38 cellular contexts compared by ENCODE assay signal in genomic region chr2:142504754-142505153, GRCh38.
"Had no signal": no experiment of that assay in that cellular context is flagged by ENCODE, and none has a peak within 500 bp of the region (broad histone marks: within the 10 kb centered on the region; RNA-seq: fewer than 3 reads in every experiment).

No MANE protein-coding gene starts in this region.

- H3K4me1 ChIP-seq: adrenal gland, ascending aorta, body of pancreas, breast epithelium had no signal

- H3K4me3 Mint-ChIP-seq: activated naive CD4-positive, alpha-beta T cell treated with anti-CD3 and anti-CD28 coated beads for 36 hours; activated naive CD4-positive, alpha-beta T cell treated with anti-CD3 and anti-CD28 coated beads, Interleukin-2, amount 10 ng/mL, durations not matched to agents 7 days and 5 days; activated naive CD4-positive, alpha-beta T cell treated with anti-CD3 and anti-CD28 coated beads, Interleukin-2, amount 50 U/mL, for 24 hours; activated naive CD8-positive, alpha-beta T cell; activated naive CD8-positive, alpha-beta T cell treated with anti-CD3 and anti-CD28 coated beads for 36 hours; activated naive CD8-positive, alpha-beta T cell treated with anti-CD3 and anti-CD28 coated beads, Interleukin-2, amount 10 ng/mL, durations not matched to agents 7 days and 5 days; activated naive CD8-positive, alpha-beta T cell treated with anti-CD3 and anti-CD28 coated beads, Interleukin-2, amount 50 U/mL, for 24 hours; activated T-cell treated with anti-CD3 and anti-CD28 coated beads, Interleukin-2, amount 50 U/mL, for 4 hours; activated T-cell treated with anti-CD3 and anti-CD28 coated beads, Interleukin-2, amount 50 U/mL, for 72 hours; activated T-helper 1 cell treated with anti-CD3 and anti-CD28 coated beads, Interleukin-12 subunit alpha, Interleukin-12 subunit beta, Interleukin-2, Interleukin-4 antibody, amounts not matched to agents 30 ng/mL and 10 ng/mL and 1 ng/mL, durations not matched to agents 14 hours and 24 hours and 36 hours; activated T-helper 17 cell treated with anti-CD3 and anti-CD28 coated beads, Interleukin-2, amount 50 U/mL, for 72 hours; brain; central memory CD8-positive, alpha-beta T cell had no signal

- H3K4me1 Mint-ChIP-seq: activated naive CD4-positive, alpha-beta T cell treated with anti-CD3 and anti-CD28 coated beads, Interleukin-2, amount 10 ng/mL, durations not matched to agents 7 days and 5 days; activated naive CD4-positive, alpha-beta T cell treated with anti-CD3 and anti-CD28 coated beads, Interleukin-2, amount 50 U/mL, for 24 hours; activated naive CD8-positive, alpha-beta T cell treated with anti-CD3 and anti-CD28 coated beads for 36 hours; activated naive CD8-positive, alpha-beta T cell treated with anti-CD3 and anti-CD28 coated beads, Interleukin-2, amount 10 ng/mL, durations not matched to agents 7 days and 5 days; activated naive CD8-positive, alpha-beta T cell treated with anti-CD3 and anti-CD28 coated beads, Interleukin-2, amount 50 U/mL, for 24 hours; activated T-helper 17 cell treated with anti-CD3 and anti-CD28 coated beads, Interleukin-2, amount 50 U/mL, for 72 hours; brain; central memory CD8-positive, alpha-beta T cell had no signal

- H3K36me3 Mint-ChIP-seq: activated naive CD4-positive, alpha-beta T cell treated with anti-CD3 and anti-CD28 coated beads, Interleukin-2, amount 10 ng/mL, durations not matched to agents 7 days and 5 days; activated naive CD4-positive, alpha-beta T cell treated with anti-CD3 and anti-CD28 coated beads, Interleukin-2, amount 50 U/mL, for 24 hours; activated naive CD4-positive, alpha-beta T cell treated with anti-CD3 and anti-CD28 coated beads, Interleukin-2, amount 50 U/mL, for 72 hours; activated naive CD8-positive, alpha-beta T cell; activated naive CD8-positive, alpha-beta T cell treated with anti-CD3 and anti-CD28 coated beads for 36 hours; activated naive CD8-positive, alpha-beta T cell treated with anti-CD3 and anti-CD28 coated beads, Interleukin-2, amount 10 ng/mL, durations not matched to agents 7 days and 5 days; brain had no signal

- H3K36me3 ChIP-seq: adrenal gland, ascending aorta, brain microvascular endothelial cell, breast epithelium, cardiac muscle cell had no signal

- H3K4me3 ChIP-seq: adrenal gland, ascending aorta, body of pancreas, breast epithelium, cardiac muscle cell had no signal

- H3K27me3 Mint-ChIP-seq: activated naive CD4-positive, alpha-beta T cell treated with anti-CD3 and anti-CD28 coated beads, Interleukin-2, amount 10 ng/mL, durations not matched to agents 7 days and 5 days; activated naive CD4-positive, alpha-beta T cell treated with anti-CD3 and anti-CD28 coated beads, Interleukin-2, amount 50 U/mL, for 24 hours; activated naive CD8-positive, alpha-beta T cell; activated naive CD8-positive, alpha-beta T cell treated with anti-CD3 and anti-CD28 coated beads for 36 hours; activated naive CD8-positive, alpha-beta T cell treated with anti-CD3 and anti-CD28 coated beads, Interleukin-2, amount 10 ng/mL, durations not matched to agents 7 days and 5 days; activated naive CD8-positive, alpha-beta T cell treated with anti-CD3 and anti-CD28 coated beads, Interleukin-2, amount 50 U/mL, for 24 hours; activated T-helper 17 cell treated with anti-CD3 and anti-CD28 coated beads, Interleukin-2, amount 50 U/mL, for 72 hours; brain; central memory CD8-positive, alpha-beta T cell had no signal

- ATAC-seq: activated naive CD4-positive, alpha-beta T cell treated with anti-CD3 and anti-CD28 coated beads, Interleukin-2, amount 50 U/mL, for 72 hours; activated naive CD8-positive, alpha-beta T cell treated with anti-CD3 and anti-CD28 coated beads, Interleukin-2, amount 50 U/mL, for 24 hours; activated T-cell treated with anti-CD3 and anti-CD28 coated beads, Interleukin-2, amount 50 U/mL, for 4 hours; activated T-cell treated with anti-CD3 and anti-CD28 coated beads, Interleukin-2, amount 50 U/mL, for 72 hours; activated T-helper 17 cell treated with anti-CD3 and anti-CD28 coated beads, Interleukin-2, amount 50 U/mL, for 72 hours; body of pancreas had no signal

- DNase-seq: activated effector memory CD4-positive, alpha-beta T cell treated with anti-CD3 and anti-CD28 coated beads, Interleukin-2, amount 50 U/mL, for 16 hours; activated effector memory CD4-positive, alpha-beta T cell treated with Interleukin-2 at 50 U/mL for 16 hours; activated gamma-delta T cell; activated gamma-delta T cell treated with Interleukin-2 at 50 U/mL for 16 hours; activated naive CD4-positive, alpha-beta T cell; activated naive CD4-positive, alpha-beta T cell treated with anti-CD3 and anti-CD28 coated beads for 36 hours; activated naive CD4-positive, alpha-beta T cell treated with anti-CD3 and anti-CD28 coated beads, Interleukin-2, amount 10 ng/mL, durations not matched to agents 7 days and 5 days; activated naive CD4-positive, alpha-beta T cell treated with anti-CD3 and anti-CD28 coated beads, Interleukin-2, amount 50 U/mL, for 16 hours; activated naive CD4-positive, alpha-beta T cell treated with Interleukin-2 at 50 U/mL for 16 hours; activated naive CD8-positive, alpha-beta T cell treated with anti-CD3 and anti-CD28 coated beads for 36 hours; activated naive CD8-positive, alpha-beta T cell treated with anti-CD3 and anti-CD28 coated beads, Interleukin-2, amount 10 ng/mL, durations not matched to agents 7 days and 5 days; activated naive CD8-positive, alpha-beta T cell treated with anti-CD3 and anti-CD28 coated beads, Interleukin-2, amount 50 U/mL, for 24 hours; activated T-cell treated with anti-CD3 and anti-CD28 coated beads, Interleukin-2, amount 50 U/mL, for 4 hours; activated T-cell treated with anti-CD3 and anti-CD28 coated beads, Interleukin-2, amount 50 U/mL, for 48 hours; activated T-cell treated with anti-CD3 and anti-CD28 coated beads, Interleukin-2, amount 50 U/mL, for 72 hours; adrenal gland; amniotic stem cell; amygdala; anterior cingulate cortex; aorta; body of pancreas; brain microvascular endothelial cell; caudate nucleus; central memory CD4-positive, alpha-beta T cell; cerebellar nuclear complex had no signal

- H3K27ac Mint-ChIP-seq: activated naive CD4-positive, alpha-beta T cell treated with anti-CD3 and anti-CD28 coated beads for 36 hours; activated naive CD4-positive, alpha-beta T cell treated with anti-CD3 and anti-CD28 coated beads, Interleukin-2, amount 10 ng/mL, durations not matched to agents 7 days and 5 days; activated naive CD4-positive, alpha-beta T cell treated with anti-CD3 and anti-CD28 coated beads, Interleukin-2, amount 50 U/mL, for 24 hours; activated naive CD4-positive, alpha-beta T cell treated with anti-CD3 and anti-CD28 coated beads, Interleukin-2, amount 50 U/mL, for 72 hours; activated naive CD8-positive, alpha-beta T cell; activated naive CD8-positive, alpha-beta T cell treated with anti-CD3 and anti-CD28 coated beads for 36 hours; activated naive CD8-positive, alpha-beta T cell treated with anti-CD3 and anti-CD28 coated beads, Interleukin-2, amount 10 ng/mL, durations not matched to agents 7 days and 5 days; activated naive CD8-positive, alpha-beta T cell treated with anti-CD3 and anti-CD28 coated beads, Interleukin-2, amount 50 U/mL, for 24 hours; activated T-cell treated with anti-CD3 and anti-CD28 coated beads, Interleukin-2, amount 50 U/mL, for 72 hours; activated T-helper 1 cell treated with anti-CD3 and anti-CD28 coated beads, Interleukin-12 subunit alpha, Interleukin-12 subunit beta, Interleukin-2, Interleukin-4 antibody, amounts not matched to agents 30 ng/mL and 10 ng/mL and 1 ng/mL, durations not matched to agents 14 hours and 24 hours and 36 hours; activated T-helper 17 cell treated with anti-CD3 and anti-CD28 coated beads, Interleukin-2, amount 50 U/mL, for 72 hours; activated T-helper 2 cell treated with anti-CD3 and anti-CD28 coated beads, Interferon-gamma antibody, Interleukin-2, Interleukin-4, amounts not matched to agents 10 μg/mL and 5 μg/mL and 100 μg/mL, durations not matched to agents 14 hours and 24 hours and 36 hours; brain had no signal

- H3K27me3 ChIP-seq: adrenal gland, ascending aorta, body of pancreas, brain microvascular endothelial cell, breast epithelium, cardiac muscle cell had no signal

- H3K27ac ChIP-seq: adrenal gland, ascending aorta, body of pancreas, brain microvascular endothelial cell, breast epithelium, cardiac muscle cell had no signal

- H3K9me3 ChIP-seq: ascending aorta, body of pancreas, breast epithelium had no signal

- H3K9me3 Mint-ChIP-seq: activated T-helper 1 cell treated with anti-CD3 and anti-CD28 coated beads, Interleukin-12 subunit alpha, Interleukin-12 subunit beta, Interleukin-2, Interleukin-4 antibody, amounts not matched to agents 30 ng/mL and 10 ng/mL and 1 ng/mL, durations not matched to agents 14 hours and 24 hours and 36 hours had no signal

- FAIRE-seq: astrocyte, bronchial epithelial cell had no signal
